ENCODE assay signal across 8 cellular contexts in genomic region chr3:42014443-42014945, GRCh38. TPM values are rescaled to one million over a fixed set of nuclear protein-coding genes. Genes with fewer than 3 reads are reported as not detected.
A peak's percentile ranks its signal among the peaks of the same experiment; 100 is the strongest.
DNase-seq lines count a peak whose midpoint lies in the region; ATAC-seq and TF ChIP-seq lines count a peak whose summit lies in the region.

No MANE protein-coding gene starts in this region.

- peaks cover 3 to 28% (median 6%) of the 10 kb centered on the region in 4 donors for H3K4me1 ChIP-seq in Peyer's patch
- H3K4me1 ChIP-seq in effector memory CD4-positive, alpha-beta T cell (ENCODE audit: control insufficient read depth, insufficient read depth, low read length, poor library complexity, severe bottlenecking): peaks cover 20% of the 10 kb centered on the region
- peaks cover 38% of the 10 kb centered on the region for H3K4me1 ChIP-seq in mucosa of stomach (ENCODE audit: control insufficient read depth, insufficient read depth, low read length)

- peak; percentile 30 for DNase-seq in activated naive CD4-positive, alpha-beta T cell treated with anti-CD3 and anti-CD28 coated beads, Interleukin-2, amount 10 ng/mL, durations not matched to agents 7 days and 5 days
- no peak for DNase-seq in activated naive CD4-positive, alpha-beta T cell (lab: John Stamatoyannopoulos, UW)
- DNase-seq in Peyer's patch (peak in 2 of 3 donors; percentile 57 to 61), ureter (ENCODE audit: low spot score) (no peak), HuH-7 (ENCODE audit: low spot score) (no peak)
- DNase-seq in effector memory CD4-positive, alpha-beta T cell: no peak

- ATAC-seq in GM18519 (IDR thresholded peaks at IDR 0.05; ENCODE audit: low FRiP score, unreplicated experiment): no peak

- H3K27me3 Mint-ChIP-seq in activated naive CD4-positive, alpha-beta T cell treated with anti-CD3 and anti-CD28 coated beads, Interleukin-2, amount 10 ng/mL, durations not matched to agents 7 days and 5 days: peaks cover 6% of the 10 kb centered on the region

- CTCF ChIA-PET in activated naive CD4-positive, alpha-beta T cell treated with anti-CD3 and anti-CD28 coated beads, Interleukin-2, amount 10 ng/mL, durations not matched to agents 7 days and 5 days (lab: Charles Lee): interaction anchor here (0.9 to 1.5 kb wide), 3 partner anchors 77 to 103 kb away, joined by 3 to 4 read pairs (median 3); partner anchors contain the start of gene TRAK1

- peak overlapping the region; percentile 75 to 98 (median 89) for H3K4me3 ChIP-seq in Peyer's patch
- peak overlapping the region; percentile 72 for H3K4me3 ChIP-seq in effector memory CD4-positive, alpha-beta T cell (ENCODE audit: insufficient read depth, low read depth, low read length, poor library complexity, severe bottlenecking)
- H3K4me3 ChIP-seq in mucosa of stomach (ENCODE audit: low read length): peak overlapping the region; percentile 76

- peak overlapping the region; percentile 88 for H3K9ac ChIP-seq in mucosa of stomach (ENCODE audit: low read length)

- peaks cover 6% of the 10 kb centered on the region for H3K36me3 Mint-ChIP-seq in activated naive CD4-positive, alpha-beta T cell treated with anti-CD3 and anti-CD28 coated beads, Interleukin-2, amount 10 ng/mL, durations not matched to agents 7 days and 5 days

- peak overlapping the region; percentile 87 for H3K27ac Mint-ChIP-seq in activated naive CD4-positive, alpha-beta T cell treated with anti-CD3 and anti-CD28 coated beads, Interleukin-2, amount 10 ng/mL, durations not matched to agents 7 days and 5 days

- no peaks in the 10 kb centered on the region for H3K9me3 ChIP-seq in Peyer's patch
- H3K9me3 ChIP-seq in effector memory CD4-positive, alpha-beta T cell (ENCODE audit: control insufficient read depth, low read length): no peaks in the 10 kb centered on the region
- no peaks in the 10 kb centered on the region for H3K9me3 ChIP-seq in mucosa of stomach (ENCODE audit: control insufficient read depth, low read length)

- peak overlapping the region; percentile 91 to 95 (median 93) for H3K27ac ChIP-seq in Peyer's patch
- no peak overlapping the region for H3K27ac ChIP-seq in effector memory CD4-positive, alpha-beta T cell (ENCODE audit: insufficient read depth, low read length, poor library complexity, severe bottlenecking)

- no peaks in the 10 kb centered on the region for H3K9me3 Mint-ChIP-seq in activated naive CD4-positive, alpha-beta T cell treated with anti-CD3 and anti-CD28 coated beads, Interleukin-2, amount 10 ng/mL, durations not matched to agents 7 days and 5 days

- H3K4me3 Mint-ChIP-seq in activated naive CD4-positive, alpha-beta T cell treated with anti-CD3 and anti-CD28 coated beads, Interleukin-2, amount 10 ng/mL, durations not matched to agents 7 days and 5 days: peak overlapping the region; percentile 80

- peaks cover 33% of the 10 kb centered on the region for H3K4me1 Mint-ChIP-seq in activated naive CD4-positive, alpha-beta T cell treated with anti-CD3 and anti-CD28 coated beads, Interleukin-2, amount 10 ng/mL, durations not matched to agents 7 days and 5 days

- H3K27me3 ChIP-seq in Peyer's patch (no peaks in the 10 kb centered on the region), mucosa of stomach (ENCODE audit: control insufficient read depth, insufficient read depth, low read length) (no peaks in the 10 kb centered on the region)
- H3K27me3 ChIP-seq in effector memory CD4-positive, alpha-beta T cell (replicated peaks; ENCODE audit: control insufficient read depth, insufficient read depth, low read length, poor library complexity, severe bottlenecking): no peaks in the 10 kb centered on the region

- H3K36me3 ChIP-seq in Peyer's patch: no peaks in the 10 kb centered on the region
- H3K36me3 ChIP-seq in effector memory CD4-positive, alpha-beta T cell (ENCODE audit: control insufficient read depth, insufficient read depth, low read length): no peaks in the 10 kb centered on the region
- H3K36me3 ChIP-seq in mucosa of stomach (ENCODE audit: control insufficient read depth, insufficient read depth, low read length): no peaks in the 10 kb centered on the region

- no peak for TF ChIP-seq CTCF in Peyer's patch (IDR thresholded peaks at IDR 0.05)

- TF ChIP-seq POLR2A in Peyer's patch (IDR thresholded peaks at IDR 0.05): no peak

RNA-seq across cellular contexts. Expression of gene ULK4, which starts 52.6 kb away (rescaled TPM):
- total RNA-seq in Peyer's patch: 10 to 100 TPM in 3 of 4 donors, 1 to 10 TPM in 1; 8.4 to 43.8 (median 20.8) TPM
- total RNA-seq in ureter: 18.4 TPM

Comparison
In these comparisons a context has a peak if more than half of its experiments do, and no peak if none do; other contexts are left out.
1. DNase-seq: peak in activated naive CD4-positive, alpha-beta T cell treated with anti-CD3 and anti-CD28 coated beads, Interleukin-2, amount 10 ng/mL, durations not matched to agents 7 days and 5 days (single experiment) and Peyer's patch (2 of 3); none in activated naive CD4-positive, alpha-beta T cell (0 of 4), effector memory CD4-positive, alpha-beta T cell (0 of 3), ureter (single experiment) and HuH-7 (single experiment).
2. Peak in every context shown above with its lines, with median percentiles within 50 percentile points of each other: H3K4me3 ChIP-seq.